Comparison of ENCODE assay signal across 29 cellular contexts in genomic region chr12:107296681-107297086, GRCh38.
A peak's percentile ranks its signal among the peaks of the same experiment; 100 is the strongest.
DNase-seq lines count a peak whose midpoint lies in the region; FAIRE-seq and TF ChIP-seq lines count a peak whose summit lies in the region.
"Had no signal": no experiment of that assay in that cellular context is flagged by ENCODE, and none has a peak within 500 bp of the region (broad histone marks: within the 10 kb centered on the region; RNA-seq: fewer than 3 reads in every experiment).

No MANE protein-coding gene starts in this region.

- peaks cover 3% of the 10 kb centered on the region for H3K9me3 Mint-ChIP-seq in astrocyte (ENCODE audit: unreplicated experiment)
- H3K9me3 Mint-ChIP-seq: activated naive CD4-positive, alpha-beta T cell treated with anti-CD3 and anti-CD28 coated beads for 36 hours; activated T-cell treated with anti-CD3 and anti-CD28 coated beads, Interleukin-2, amount 50 U/mL, for 4 hours; mesothelial cell of epicardium; natural killer cell treated with Interleukin-12 subunit alpha and Interleukin-12 subunit beta and Interleukin-15 and Interleukin-18, amount 100 ng/mL, for 72 hours; stimulated activated naive CD8-positive, alpha-beta T cell treated with anti-CD3 and anti-CD28 coated beads, Interleukin-15, amount 100 ng/mL, for 72 hours had no signal

- TF ChIP-seq CTCF in astrocyte (IDR thresholded peaks at IDR 0.05; ENCODE audit: insufficient read depth, low read depth, low read length) (no peak), fibroblast of pulmonary artery (IDR thresholded peaks at IDR 0.05; ENCODE audit: low read length, missing control alignments) (no peak), spleen (IDR thresholded peaks at IDR 0.05 in 8 of 11, conservative IDR thresholded peaks at IDR 0.05 in 3 of 11) (no peak), colonic mucosa (IDR thresholded peaks at IDR 0.05) (no peak)

- no peak overlapping the region for H3K4me3 ChIP-seq in astrocyte (ENCODE audit: insufficient read depth, low read depth, low read length)
- no peak overlapping the region for H3K4me3 ChIP-seq in fibroblast of pulmonary artery (replicated peaks; ENCODE audit: low read depth, low read length)
- no peak overlapping the region for H3K4me3 ChIP-seq in spleen
- no peak overlapping the region for H3K4me3 ChIP-seq in colonic mucosa
- H3K4me3 ChIP-seq: dorsolateral prefrontal cortex, ovary, tibial artery had no signal

- no peaks in the 10 kb centered on the region for H3K36me3 Mint-ChIP-seq in astrocyte (ENCODE audit: low read depth, unreplicated experiment)
- H3K36me3 Mint-ChIP-seq: IgD-negative memory B cell; mesothelial cell of epicardium; natural killer cell treated with Interleukin-12 subunit alpha and Interleukin-12 subunit beta and Interleukin-15 and Interleukin-18, amount 100 ng/mL, for 72 hours had no signal

- H3K9me3 ChIP-seq in astrocyte (ENCODE audit: insufficient read depth, low read depth, low read length) (no peaks in the 10 kb centered on the region), spleen (peaks cover 0 to 4% (median 0%) of the 10 kb centered on the region in 8 donors), colonic mucosa (no peaks in the 10 kb centered on the region)
- H3K9me3 ChIP-seq: ovary, tibial artery had no signal

- H3K36me3 ChIP-seq in astrocyte (ENCODE audit: insufficient read depth, low read length) (no peaks in the 10 kb centered on the region), spleen (no peaks in the 10 kb centered on the region), colonic mucosa (no peaks in the 10 kb centered on the region)
- H3K36me3 ChIP-seq: ovary, tibial artery had no signal

- H3K4me2 ChIP-seq in astrocyte (ENCODE audit: low read length) = peak overlapping the region; percentile 24

- H2AFZ ChIP-seq in astrocyte (ENCODE audit: low read depth, low read length) = no peak overlapping the region

- H3K9ac ChIP-seq in astrocyte (ENCODE audit: low read length) (no peak overlapping the region), colonic mucosa (ENCODE audit: low read depth in 2 of 2, low read length in 2 of 2) (no peak overlapping the region)

- WGBS in spleen, 5 donors = 88 to 93% (median 90%) methylated on average over 6 of the region's 6 CpGs

- H3K27ac Mint-ChIP-seq in astrocyte (ENCODE audit: unreplicated experiment) = no peak overlapping the region
- H3K27ac Mint-ChIP-seq: activated naive CD4-positive, alpha-beta T cell treated with anti-CD3 and anti-CD28 coated beads for 36 hours; IgD-negative memory B cell; mesothelial cell of epicardium; natural killer cell treated with Interleukin-12 subunit alpha and Interleukin-12 subunit beta and Interleukin-15 and Interleukin-18, amount 100 ng/mL, for 72 hours; stimulated activated naive CD8-positive, alpha-beta T cell treated with anti-CD3 and anti-CD28 coated beads, Interleukin-15, amount 100 ng/mL, for 72 hours had no signal

- H3K4me1 Mint-ChIP-seq in astrocyte (ENCODE audit: low read depth, unreplicated experiment) = no peaks in the 10 kb centered on the region
- H3K4me1 Mint-ChIP-seq: mesothelial cell of epicardium had no signal

- H3K4me3 Mint-ChIP-seq in astrocyte (ENCODE audit: unreplicated experiment) = no peak overlapping the region
- H3K4me3 Mint-ChIP-seq: activated naive CD4-positive, alpha-beta T cell treated with anti-CD3 and anti-CD28 coated beads for 36 hours; activated T-cell treated with anti-CD3 and anti-CD28 coated beads, Interleukin-2, amount 50 U/mL, for 4 hours; IgD-negative memory B cell; mesothelial cell of epicardium; natural killer cell treated with Interleukin-12 subunit alpha and Interleukin-12 subunit beta and Interleukin-15 and Interleukin-18, amount 100 ng/mL, for 72 hours; stimulated activated naive CD8-positive, alpha-beta T cell treated with anti-CD3 and anti-CD28 coated beads, Interleukin-15, amount 100 ng/mL, for 72 hours had no signal

- DNase-seq in A172 (ENCODE audit: low spot score) (peak; percentile 37), HT1080 (ENCODE audit: low read depth) (peak; percentile 82), astrocyte (ENCODE audit: low read depth) (peak; percentile 72), fibroblast of pulmonary artery (ENCODE audit: low read depth) (peak; percentile 39), spleen (no peak), NCI-H1105 (lab: John Stamatoyannopoulos, UW) (no peak), NCI-H1417 (lab: John Stamatoyannopoulos, UW) (no peak), colonic mucosa (no peak)
- DNase-seq: activated CD4-positive, alpha-beta T cell treated with anti-CD3 and anti-CD28 coated beads for 1 hour; activated naive CD4-positive, alpha-beta T cell treated with anti-CD3 and anti-CD28 coated beads for 36 hours; activated T-cell treated with anti-CD3 and anti-CD28 coated beads, Interleukin-2, amount 50 U/mL, for 4 hours; amniotic stem cell; caudate nucleus; COR-L47; DND-41; dorsolateral prefrontal cortex; MM.1S; NCI-H146; NCI-H2171 treated with DMSO at 0.1 percent for 48 hours; ovary; right cardiac atrium; stimulated activated naive CD8-positive, alpha-beta T cell treated with anti-CD3 and anti-CD28 coated beads, Interleukin-15, amount 100 ng/mL, for 72 hours; SW 1271; tibial artery had no signal

- H3K79me2 ChIP-seq in astrocyte (ENCODE audit: insufficient read depth, low read length) = no peaks in the 10 kb centered on the region

- H3K4me1 ChIP-seq in astrocyte (ENCODE audit: insufficient read depth, low read length) (peaks cover 4% of the 10 kb centered on the region), spleen (no peaks in the 10 kb centered on the region), colonic mucosa (no peaks in the 10 kb centered on the region)
- H3K4me1 ChIP-seq: tibial artery had no signal

- TF ChIP-seq POLR2A in spleen (IDR thresholded peaks at IDR 0.05) = no peak

- H3K27me3 ChIP-seq in astrocyte (ENCODE audit: insufficient read depth, low read length) (peaks cover 3% of the 10 kb centered on the region), spleen (replicated peaks in 1 of 7) (no peaks in the 10 kb centered on the region), colonic mucosa (no peaks in the 10 kb centered on the region)
- H3K27me3 ChIP-seq: ovary had no signal

- peaks cover 16% of the 10 kb centered on the region for H3K27me3 Mint-ChIP-seq in astrocyte (ENCODE audit: low read depth, unreplicated experiment)
- H3K27me3 Mint-ChIP-seq: stimulated activated naive CD8-positive, alpha-beta T cell treated with anti-CD3 and anti-CD28 coated beads, Interleukin-15, amount 100 ng/mL, for 72 hours had no signal

- no peak for FAIRE-seq in astrocyte (lab: Jason Lieb, UNC)
- FAIRE-seq: GM19239, TTC549 had no signal

- H4K20me1 ChIP-seq in astrocyte (ENCODE audit: insufficient read depth, low read length) = no peaks in the 10 kb centered on the region

- no peak overlapping the region for H3K27ac ChIP-seq in astrocyte (ENCODE audit: low read depth, low read length)
- no peak overlapping the region for H3K27ac ChIP-seq in spleen
- H3K27ac ChIP-seq in colonic mucosa = no peak overlapping the region
- H3K27ac ChIP-seq: dorsolateral prefrontal cortex, ovary, tibial artery had no signal

- intact Hi-C loops in spleen (cut with DNase I; ENCODE audit: low total_unique reads) = no loop called here
- intact Hi-C loops in colonic mucosa (cut with DNase I) = no loop called here

Comparison
In these comparisons a context has a peak if more than half of its experiments do, and no peak if none do; other contexts are left out.
1. DNase-seq: peak in A172 (single experiment), HT1080 (single experiment), astrocyte (single experiment) and fibroblast of pulmonary artery (single experiment); none in spleen (single experiment), NCI-H1105 (single experiment), NCI-H1417 (0 of 3) and colonic mucosa (single experiment).